Comparison of ENCODE assay signal across 34 cellular contexts in genomic region chr9:2925016-2925415, GRCh38.
"Had no signal": no experiment of that assay in that cellular context is flagged by ENCODE, and none has a peak within 500 bp of the region (broad histone marks: within the 10 kb centered on the region; RNA-seq: fewer than 3 reads in every experiment).

No MANE protein-coding gene starts in this region.

- H3K9me3 ChIP-seq: MG63 had no signal

- H3K4me3 ChIP-seq: MG63 had no signal

- H3K36me3 ChIP-seq: MG63 had no signal

- DNase-seq: Karpas-422, Kasumi-1, MG63, MM.1S, MV-4-11, NCI-H1048, NCI-H1092, NCI-H1092 treated with DMSO at 0.1 percent for 48 hours, NCI-H1105, NCI-H1105 treated with DMSO at 0.1 percent for 48 hours, NCI-H1417, NCI-H1417 treated with DMSO at 0.1 percent for 48 hours, NCI-H1436, NCI-H1436 treated with DMSO at 0.1 percent for 48 hours, NCI-H146, NCI-H1694, NCI-H1694 treated with DMSO at 0.1 percent for 48 hours, NCI-H187, NCI-H187 treated with DMSO at 0.1 percent for 48 hours, NCI-H1930, NCI-H2029, NCI-H2029 treated with DMSO at 0.1 percent for 48 hours, NCI-H2081, NCI-H2081 treated with DMSO at 0.1 percent for 48 hours, NCI-H2107, NCI-H2171, NCI-H2171 treated with DMSO at 0.1 percent for 48 hours, NCI-H2227 treated with DMSO at 0.1 percent for 48 hours, NCI-H226, NCI-H345, NCI-H446, NCI-H446 treated with DMSO at 0.1 percent for 48 hours, NCI-H510A, NCI-H510A treated with DMSO at 0.1 percent for 48 hours had no signal

- H3K27me3 ChIP-seq: MG63 had no signal
